8 cellular contexts compared by ENCODE assay signal in genomic region chr6:149454405-149454848, GRCh38. TPM values are rescaled to one million over a fixed set of nuclear protein-coding genes. Genes with fewer than 3 reads are reported as not detected.
DNase-seq lines count a peak whose midpoint lies in the region; ATAC-seq and TF ChIP-seq lines count a peak whose summit lies in the region.

No MANE protein-coding gene starts in this region.

- no peak for ATAC-seq in GM19463 (IDR thresholded peaks at IDR 0.05; ENCODE audit: unreplicated experiment)

- no peaks in the 10 kb centered on the region for H3K27me3 Mint-ChIP-seq in activated T-helper 1 cell treated with anti-CD3 and anti-CD28 coated beads, Interleukin-12 subunit alpha, Interleukin-12 subunit beta, Interleukin-2, Interleukin-4 antibody, amounts not matched to agents 30 ng/mL and 10 ng/mL and 1 ng/mL, durations not matched to agents 14 hours and 24 hours and 36 hours (ENCODE audit: insufficient read depth)

- H3K36me3 ChIP-seq in parathyroid adenoma (ENCODE audit: control insufficient read depth, insufficient read depth, low read length): no peaks in the 10 kb centered on the region

- peak overlapping the region; percentile 82 for H2AFZ ChIP-seq in parathyroid adenoma

- H3K4me2 ChIP-seq in parathyroid adenoma (ENCODE audit: low read length): no peak overlapping the region

- H3K9me3 Mint-ChIP-seq in activated T-helper 1 cell treated with anti-CD3 and anti-CD28 coated beads, Interleukin-12 subunit alpha, Interleukin-12 subunit beta, Interleukin-2, Interleukin-4 antibody, amounts not matched to agents 30 ng/mL and 10 ng/mL and 1 ng/mL, durations not matched to agents 14 hours and 24 hours and 36 hours: no peaks in the 10 kb centered on the region

- no peak overlapping the region for H3K9ac ChIP-seq in parathyroid adenoma

- H3K79me2 ChIP-seq in parathyroid adenoma: no peaks in the 10 kb centered on the region

- H3K4me3 Mint-ChIP-seq in activated T-helper 1 cell treated with anti-CD3 and anti-CD28 coated beads, Interleukin-12 subunit alpha, Interleukin-12 subunit beta, Interleukin-2, Interleukin-4 antibody, amounts not matched to agents 30 ng/mL and 10 ng/mL and 1 ng/mL, durations not matched to agents 14 hours and 24 hours and 36 hours: no peak overlapping the region

- H3K27ac Mint-ChIP-seq in activated T-helper 1 cell treated with anti-CD3 and anti-CD28 coated beads, Interleukin-12 subunit alpha, Interleukin-12 subunit beta, Interleukin-2, Interleukin-4 antibody, amounts not matched to agents 30 ng/mL and 10 ng/mL and 1 ng/mL, durations not matched to agents 14 hours and 24 hours and 36 hours: no peak overlapping the region

- DNase-seq in Daoy (ENCODE audit: low read depth) (peak; percentile 84), SHP77 treated with DMSO at 0.1 percent for 48 hours (lab: John Stamatoyannopoulos, UW) (peak; percentile 36), fibroblast of the conjunctiva (ENCODE audit: low read depth) (peak; percentile 96), NCI-H510A treated with DMSO at 0.1 percent for 48 hours (lab: John Stamatoyannopoulos, UW) (no peak), GM19240 (ENCODE audit: insufficient read length, low spot score) (no peak)
- no peak for DNase-seq in activated T-helper 1 cell treated with anti-CD3 and anti-CD28 coated beads, Interleukin-12 subunit alpha, Interleukin-12 subunit beta, Interleukin-2, Interleukin-4 antibody, amounts not matched to agents 30 ng/mL and 10 ng/mL and 1 ng/mL, durations not matched to agents 14 hours and 24 hours and 36 hours (ENCODE audit: low spot score)

- peaks cover 36% of the 10 kb centered on the region for H3K36me3 Mint-ChIP-seq in activated T-helper 1 cell treated with anti-CD3 and anti-CD28 coated beads, Interleukin-12 subunit alpha, Interleukin-12 subunit beta, Interleukin-2, Interleukin-4 antibody, amounts not matched to agents 30 ng/mL and 10 ng/mL and 1 ng/mL, durations not matched to agents 14 hours and 24 hours and 36 hours (ENCODE audit: low read depth)

- no peak for TF ChIP-seq CTCF in parathyroid adenoma (IDR thresholded peaks at IDR 0.05)

- no peak overlapping the region for H3K4me3 ChIP-seq in parathyroid adenoma (ENCODE audit: low read depth, low read length)

- intact Hi-C loops in activated T-helper 1 cell treated with anti-CD3 and anti-CD28 coated beads, Interleukin-12 subunit alpha, Interleukin-12 subunit beta, Interleukin-2, Interleukin-4 antibody, amounts not matched to agents 30 ng/mL and 10 ng/mL and 1 ng/mL, durations not matched to agents 14 hours and 24 hours and 36 hours (cut with micrococcal nuclease): loop anchor here (2.0 kb wide), 1 partner anchor 62 kb away; no protein-coding TSS in a partner anchor

- H3K4me1 ChIP-seq in parathyroid adenoma: peaks cover 17% of the 10 kb centered on the region

- no peaks in the 10 kb centered on the region for H3K9me3 ChIP-seq in parathyroid adenoma (ENCODE audit: control insufficient read depth, low read length)

- peak overlapping the region; percentile 50 for H3K27ac ChIP-seq in parathyroid adenoma

- H3K4me1 Mint-ChIP-seq in activated T-helper 1 cell treated with anti-CD3 and anti-CD28 coated beads, Interleukin-12 subunit alpha, Interleukin-12 subunit beta, Interleukin-2, Interleukin-4 antibody, amounts not matched to agents 30 ng/mL and 10 ng/mL and 1 ng/mL, durations not matched to agents 14 hours and 24 hours and 36 hours (ENCODE audit: low read depth): peaks cover 24% of the 10 kb centered on the region

- H3K27me3 ChIP-seq in parathyroid adenoma (ENCODE audit: control insufficient read depth, insufficient read depth, low read length): no peaks in the 10 kb centered on the region

RNA-seq across cellular contexts. Expression of gene ZC3H12D, which starts 30.4 kb away (rescaled TPM):
- total RNA-seq in Daoy (2014; rRNA removed; shearing (Covaris generic)): 0.17 and 0.30 TPM in 2 replicates
- total RNA-seq in activated T-helper 1 cell treated with anti-CD3 and anti-CD28 coated beads, Interleukin-12 subunit alpha, Interleukin-12 subunit beta, Interleukin-2, Interleukin-4 antibody, amounts not matched to agents 30 ng/mL and 10 ng/mL and 1 ng/mL, durations not matched to agents 14 hours and 24 hours and 36 hours: 94.7 and 96.7 TPM in 2 replicates

RNA-seq across cellular contexts. Expression of gene SUMO4, which starts 54.4 kb away (rescaled TPM):
- total RNA-seq in Daoy (2014; rRNA removed; shearing (Covaris generic)): 0.11 TPM in 1 of 2 replicates, not detected in the other
- 11.6 and 12.0 TPM in 2 replicates for total RNA-seq in activated T-helper 1 cell treated with anti-CD3 and anti-CD28 coated beads, Interleukin-12 subunit alpha, Interleukin-12 subunit beta, Interleukin-2, Interleukin-4 antibody, amounts not matched to agents 30 ng/mL and 10 ng/mL and 1 ng/mL, durations not matched to agents 14 hours and 24 hours and 36 hours

Comparison
In these comparisons a context has a peak if more than half of its experiments do, and no peak if none do; other contexts are left out.
1. DNase-seq: peak in Daoy (single experiment), SHP77 treated with DMSO at 0.1 percent for 48 hours (single experiment) and fibroblast of the conjunctiva (single experiment); none in NCI-H510A treated with DMSO at 0.1 percent for 48 hours (single experiment), GM19240 (single experiment) and activated T-helper 1 cell treated with anti-CD3 and anti-CD28 coated beads, Interleukin-12 subunit alpha, Interleukin-12 subunit beta, Interleukin-2, Interleukin-4 antibody, amounts not matched to agents 30 ng/mL and 10 ng/mL and 1 ng/mL, durations not matched to agents 14 hours and 24 hours and 36 hours (single experiment).
2. RNA of gene ZC3H12D, which starts 30.4 kb away (total RNA-seq): 94.7 to 96.7 TPM in activated T-helper 1 cell treated with anti-CD3 and anti-CD28 coated beads, Interleukin-12 subunit alpha, Interleukin-12 subunit beta, Interleukin-2, Interleukin-4 antibody, amounts not matched to agents 30 ng/mL and 10 ng/mL and 1 ng/mL, durations not matched to agents 14 hours and 24 hours and 36 hours; 0.17 to 0.30 TPM in Daoy; every median in the first group is over 10 times any median in the second.
3. RNA of gene SUMO4, which starts 54.4 kb away (total RNA-seq): 11.6 to 12.0 TPM in activated T-helper 1 cell treated with anti-CD3 and anti-CD28 coated beads, Interleukin-12 subunit alpha, Interleukin-12 subunit beta, Interleukin-2, Interleukin-4 antibody, amounts not matched to agents 30 ng/mL and 10 ng/mL and 1 ng/mL, durations not matched to agents 14 hours and 24 hours and 36 hours; 0.11 TPM in Daoy; every median in the first group is over 10 times any median in the second.